11 cellular contexts compared by ENCODE assay signal in genomic region chr19:3818479-3818878, GRCh38. TPM values are rescaled to one million over a fixed set of nuclear protein-coding genes. Genes with fewer than 3 reads are reported as not detected.
DNase-seq lines count a peak whose midpoint lies in the region; ATAC-seq and TF ChIP-seq lines count a peak whose summit lies in the region.
"Had no signal": no experiment of that assay in that cellular context is flagged by ENCODE, and none has a peak within 500 bp of the region (broad histone marks: within the 10 kb centered on the region; RNA-seq: fewer than 3 reads in every experiment).

No MANE protein-coding gene starts in this region.

- peak; percentile 6 to 7 for ATAC-seq in lower lobe of right lung
- no peak for ATAC-seq in HG03354 (IDR thresholded peaks at IDR 0.05; ENCODE audit: poor library complexity, severe bottlenecking, unreplicated experiment)

- TF ChIP-seq EP300 in stomach (IDR thresholded peaks at IDR 0.05) = no peak

- H3K27me3 ChIP-seq in lower lobe of right lung (ENCODE audit: low read depth) (peaks cover 6% of the 10 kb centered on the region), stomach (peaks cover 0 to 18% (median 3%) of the 10 kb centered on the region in 3 donors)

- H3K27ac ChIP-seq in lower lobe of right lung (peak overlapping the region; percentile 56), stomach (no peak overlapping the region)

- H3K36me3 ChIP-seq in lower lobe of right lung = no peaks in the 10 kb centered on the region
- no peaks in the 10 kb centered on the region for H3K36me3 ChIP-seq in stomach

- intact Hi-C loops in lower lobe of right lung (cut with DNase I) = no loop called here
- intact Hi-C loops in stomach (cut with DNase I; ENCODE audit: low total_unique reads) = no loop called here

- H3K9me3 ChIP-seq in lower lobe of right lung = no peaks in the 10 kb centered on the region
- H3K9me3 ChIP-seq in stomach = no peaks in the 10 kb centered on the region

- no peak for TF ChIP-seq CTCF in lower lobe of right lung (IDR thresholded peaks at IDR 0.05)
- no peak for TF ChIP-seq CTCF in stomach (IDR thresholded peaks at IDR 0.05)

- H3K4me1 ChIP-seq in lower lobe of right lung = peaks cover 24% of the 10 kb centered on the region
- peaks cover 2 to 17% (median 6%) of the 10 kb centered on the region in 4 donors for H3K4me1 ChIP-seq in stomach

- DNase-seq in ACHN (peak; percentile 5), GM03348 (ENCODE audit: low spot score) (peak; percentile 51), lower lobe of right lung (no peak), stomach (no peak), NCI-H128 (lab: John Stamatoyannopoulos, UW; ENCODE audit: unreplicated experiment) (no peak), LoVo (ENCODE audit: low spot score) (no peak)
- DNase-seq in activated T-cell treated with anti-CD3 and anti-CD28 coated beads, Interleukin-2, amount 50 U/mL, for 48 hours = peak; percentile 62 to 66
- DNase-seq: cerebellar nuclear complex, islet precursor cell had no signal

- 27 to 46% (median 36%) methylated on average over 12 of the region's 12 CpGs for WGBS in stomach, 5 donors

- H3K4me3 ChIP-seq in lower lobe of right lung (peak overlapping the region; percentile 2), stomach (no peak overlapping the region)

- in situ Hi-C loops in ACHN (cut with HindIII; ENCODE audit: low pct_ligation_motif_present, low pct_unique_long_range_greater_than_20kb, low sequenced_read_pairs) = no loop called here

- TF ChIP-seq POLR2A in stomach (IDR thresholded peaks at IDR 0.05) = no peak

RNA-seq across cellular contexts. Expression of gene MATK, which starts 32.3 kb away (rescaled TPM):
- total RNA-seq in lower lobe of right lung = 11.3 TPM
- 10 to 100 TPM in 2 of 5 donors, 1 to 10 TPM in 2, not detected in 1; 1.4 to 48.7 (median 12.1) TPM for total RNA-seq in stomach
- polyA plus RNA-seq in stomach = 1 to 10 TPM; 2.0 to 3.4 (median 2.9) TPM

RNA-seq across cellular contexts. Expression of gene RAX2, which starts 46.5 kb away (rescaled TPM):
- total RNA-seq in lower lobe of right lung = not detected
- not detected for total RNA-seq in stomach
- polyA plus RNA-seq in stomach = not detected
- total RNA-seq: T-helper 1 cell treated with Interleukin-12 subunit alpha and Interleukin-12 subunit beta and Interleukin-4 antibody, amounts not matched to agents 30 ng/mL and 1 ng/mL, for 36 hours had no signal

RNA-seq across cellular contexts. Expression of gene ZFR2, which starts 50.4 kb away (rescaled TPM):
- total RNA-seq in lower lobe of right lung (0.41 TPM), stomach (under 1 TPM in 1 of 5 donors, not detected in 4; 0.29 TPM)
- under 1 TPM in 1 of 3 donors, not detected in 2; 0.10 TPM for polyA plus RNA-seq in stomach

RNA-seq across cellular contexts. Expression of gene MRPL54, which starts 56.0 kb away (rescaled TPM):
- total RNA-seq in lower lobe of right lung (59.4 TPM), stomach (100 to 1,000 TPM in 2 of 5 donors, 10 to 100 TPM in 3; 15.2 to 163 (median 58.7) TPM)
- 100 to 1,000 TPM; 155 to 221 (median 174) TPM for polyA plus RNA-seq in stomach

RNA-seq across cellular contexts. Expression of gene APBA3, which starts 57.0 kb away (rescaled TPM):
- 18.2 TPM for total RNA-seq in lower lobe of right lung
- total RNA-seq in stomach = 100 to 1,000 TPM in 1 of 5 donors, 10 to 100 TPM in 3, 1 to 10 TPM in 1; 9.4 to 111 (median 16.4) TPM
- polyA plus RNA-seq in stomach = 10 to 100 TPM; 15.7 to 17.4 (median 16.7) TPM

Comparison
In these comparisons a context has a peak if more than half of its experiments do, and no peak if none do; other contexts are left out.
1. DNase-seq: peak in ACHN (single experiment), GM03348 (single experiment) and activated T-cell treated with anti-CD3 and anti-CD28 coated beads, Interleukin-2, amount 50 U/mL, for 48 hours (2 of 2); none in lower lobe of right lung (single experiment), stomach (single experiment), NCI-H128 (single experiment) and LoVo (single experiment).